8 cellular contexts compared by ENCODE assay signal in the genomic region with DNA sequence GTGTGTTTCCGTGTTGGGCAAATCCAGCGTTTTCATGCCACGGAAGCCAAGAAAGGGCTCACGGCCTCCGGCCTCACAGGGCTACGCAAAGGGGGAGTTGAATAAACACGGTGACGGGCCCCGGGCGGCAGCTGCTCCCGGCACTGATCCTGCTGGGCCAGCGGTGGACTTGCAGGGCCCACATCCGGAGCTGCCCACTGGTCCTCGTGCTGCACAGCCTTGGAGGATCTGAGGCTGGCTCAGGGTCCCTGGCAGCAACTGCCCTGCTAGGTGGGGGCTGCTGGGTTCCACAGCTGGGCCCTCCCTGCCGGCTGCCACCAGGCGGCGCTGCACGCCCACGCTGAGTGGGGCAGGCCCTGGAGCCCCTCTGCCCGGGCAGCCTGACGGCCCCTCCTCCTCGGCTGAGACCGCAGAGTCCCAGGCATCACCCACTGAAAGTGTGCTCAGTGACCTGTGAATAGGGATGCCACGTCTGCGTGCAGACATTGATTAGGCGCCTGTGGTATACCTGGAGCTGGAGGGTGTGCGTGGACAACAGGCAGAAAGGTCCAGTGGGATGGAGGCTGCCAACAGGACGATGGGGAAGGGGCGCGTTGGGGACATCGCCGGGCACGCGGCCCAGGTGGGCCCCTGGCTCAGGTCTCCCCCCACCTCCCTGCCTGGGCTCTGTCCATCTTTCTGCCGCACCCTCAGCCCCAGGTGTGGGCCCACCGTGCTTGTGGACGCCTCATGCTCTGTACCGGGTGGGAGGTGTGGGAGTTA. TPM values are rescaled to one million over a fixed set of nuclear protein-coding genes. Genes with fewer than 3 reads are reported as not detected.
DNase-seq lines count a peak whose midpoint lies in the region; ATAC-seq, FAIRE-seq and TF ChIP-seq lines count a peak whose summit lies in the region.

No MANE protein-coding gene starts in this region.

- peaks cover 8% of the 10 kb centered on the region for H3K4me1 Mint-ChIP-seq in activated naive CD4-positive, alpha-beta T cell treated with anti-CD3 and anti-CD28 coated beads, Interleukin-2, amount 10 ng/mL, durations not matched to agents 7 days and 5 days

- H3K4me1 ChIP-seq in cardiac muscle cell (ENCODE audit: low read depth) (peaks cover 2% of the 10 kb centered on the region), spleen (peaks cover 15 to 35% (median 27%) of the 10 kb centered on the region in 6 donors)

- TF ChIP-seq POLR2A in spleen (IDR thresholded peaks at IDR 0.05) = no peak

- H3K36me3 ChIP-seq in cardiac muscle cell (peaks cover 11% of the 10 kb centered on the region), spleen (peaks cover 6 to 45% (median 42%) of the 10 kb centered on the region in 6 donors)

- no peak overlapping the region for H3K4me3 Mint-ChIP-seq in activated naive CD4-positive, alpha-beta T cell treated with anti-CD3 and anti-CD28 coated beads, Interleukin-2, amount 10 ng/mL, durations not matched to agents 7 days and 5 days

- H3K27ac Mint-ChIP-seq in activated naive CD4-positive, alpha-beta T cell treated with anti-CD3 and anti-CD28 coated beads, Interleukin-2, amount 10 ng/mL, durations not matched to agents 7 days and 5 days = no peak overlapping the region

- peaks cover 11% of the 10 kb centered on the region for H3K27me3 ChIP-seq in cardiac muscle cell
- H3K27me3 ChIP-seq in spleen (replicated peaks in 1 of 7) = peaks cover 0 to 59% (median 26%) of the 10 kb centered on the region in 7 donors

- DNase-seq in NOMO-1 treated with dmso at 0.1 percent for 144 hours (lab: John Stamatoyannopoulos, UW; ENCODE audit: unreplicated experiment) (peak; percentile 34), NOMO-1 (lab: John Stamatoyannopoulos, UW; ENCODE audit: unreplicated experiment in 2 of 2) (no peak), RWPE1 (ENCODE audit: low spot score) (no peak), cardiac muscle cell (ENCODE audit: low read depth in 1 of 2, low spot score in 1 of 2) (peak; percentile 66 to 79), spleen (peak; percentile 89), RCC 7860 (ENCODE audit: low spot score) (no peak)
- DNase-seq in activated naive CD4-positive, alpha-beta T cell treated with anti-CD3 and anti-CD28 coated beads, Interleukin-2, amount 10 ng/mL, durations not matched to agents 7 days and 5 days = peak; percentile 75

- ATAC-seq in HG03457 (IDR thresholded peaks at IDR 0.05; ENCODE audit: unreplicated experiment) = no peak

- peaks cover 30% of the 10 kb centered on the region for H3K27me3 Mint-ChIP-seq in activated naive CD4-positive, alpha-beta T cell treated with anti-CD3 and anti-CD28 coated beads, Interleukin-2, amount 10 ng/mL, durations not matched to agents 7 days and 5 days

- POLR2A ChIA-PET in RWPE1 (lab: Yijun Ruan, JAX; ENCODE audit: low non-redundant PET) = no interaction called here

- H3K4me3 ChIP-seq in cardiac muscle cell = no peak overlapping the region
- H3K4me3 ChIP-seq in spleen = no peak overlapping the region

- CTCF ChIA-PET in RWPE1 (lab: Yijun Ruan, JAX) = interaction anchor here (0.6 to 1.5 kb wide), 10 partner anchors 8 to 216 kb away, joined by 3 to 8 read pairs (median 4); partner anchors contain the start of gene BSG
- CTCF ChIA-PET in activated naive CD4-positive, alpha-beta T cell treated with anti-CD3 and anti-CD28 coated beads, Interleukin-2, amount 10 ng/mL, durations not matched to agents 7 days and 5 days (lab: Charles Lee) = interaction anchor here (0.6 to 2.2 kb wide), 13 partner anchors 8 to 153 kb away, joined by 3 to 13 read pairs (median 3); partner anchors contain the start of gene CDC34

- peaks cover 4% of the 10 kb centered on the region for H3K36me3 Mint-ChIP-seq in activated naive CD4-positive, alpha-beta T cell treated with anti-CD3 and anti-CD28 coated beads, Interleukin-2, amount 10 ng/mL, durations not matched to agents 7 days and 5 days

- H3K9me3 Mint-ChIP-seq in activated naive CD4-positive, alpha-beta T cell treated with anti-CD3 and anti-CD28 coated beads, Interleukin-2, amount 10 ng/mL, durations not matched to agents 7 days and 5 days = no peaks in the 10 kb centered on the region

- H3K9me3 ChIP-seq in cardiac muscle cell (ENCODE audit: low read depth) = no peaks in the 10 kb centered on the region
- no peaks in the 10 kb centered on the region for H3K9me3 ChIP-seq in spleen

- intact Hi-C loops in spleen (cut with DNase I; ENCODE audit: low total_unique reads) = loop anchor here (10.0 kb wide), 1 partner anchor 150 kb away; no protein-coding TSS in a partner anchor

- no peak for FAIRE-seq in RCC 7860 (lab: Jason Lieb, UNC)

- peak; percentile 89 for TF ChIP-seq CTCF in RWPE1 (conservative IDR thresholded peaks at IDR 0.05; ENCODE audit: low read depth)
- peak; percentile 97 for TF ChIP-seq CTCF in cardiac muscle cell (IDR thresholded peaks at IDR 0.05; ENCODE audit: low read depth, low read length)
- peak; percentile 77 to 94 (median 89) for TF ChIP-seq CTCF in spleen (IDR thresholded peaks at IDR 0.05 in 8 of 11, conservative IDR thresholded peaks at IDR 0.05 in 3 of 11)

- H3K27ac ChIP-seq in RWPE1 (peak overlapping the region; percentile 56), cardiac muscle cell (no peak overlapping the region), spleen (no peak overlapping the region)

- WGBS in spleen, 5 donors = 34 to 54% (median 39%) methylated on average over 21 to 38 of the region's 38 CpGs

RNA-seq across cellular contexts. Expression of gene HCN2, which starts 5.3 kb away (rescaled TPM):
- 1.0 and 2.3 TPM in 2 replicates for total RNA-seq in cardiac muscle cell
- 0.34 and 0.46 TPM in 2 replicates for polyA plus RNA-seq in cardiac muscle cell
- total RNA-seq in spleen = 1 to 10 TPM in 1 of 7 donors, under 1 TPM in 4, not detected in 2; 0.19 to 1.1 (median 0.54) TPM
- polyA plus RNA-seq in spleen = under 1 TPM; 0.09 to 0.19 (median 0.11) TPM

RNA-seq across cellular contexts. Expression of gene BSG, which starts 12.0 kb away (rescaled TPM):
- total RNA-seq in cardiac muscle cell (826 and 1,015 TPM in 2 replicates), spleen (100 to 1,000 TPM; 180 to 307 (median 274) TPM)
- polyA plus RNA-seq in cardiac muscle cell (976 and 1,204 TPM in 2 replicates), spleen (100 to 1,000 TPM in 2 of 3 donors, 10 to 100 TPM in 1; 95.3 to 141 (median 139) TPM)

RNA-seq across cellular contexts. Expression of gene GZMM, which starts 40.6 kb away (rescaled TPM):
- total RNA-seq in cardiac muscle cell (not detected in 2 replicates), spleen (10 to 100 TPM in 4 of 7 donors, 1 to 10 TPM in 3; 3.9 to 19.5 (median 13.5) TPM)
- polyA plus RNA-seq in cardiac muscle cell (0.39 TPM in 1 of 2 replicates, not detected in the other), spleen (10 to 100 TPM in 2 of 3 donors, 1 to 10 TPM in 1; 9.4 to 19.1 (median 16.3) TPM)

RNA-seq across cellular contexts. Expression of gene POLRMT, which starts 48.9 kb away (rescaled TPM):
- total RNA-seq in cardiac muscle cell (82.6 and 121 TPM in 2 replicates), spleen (10 to 100 TPM; 28.6 to 55.6 (median 49.7) TPM)
- polyA plus RNA-seq in cardiac muscle cell (103 and 120 TPM in 2 replicates), spleen (100 to 1,000 TPM in 2 of 3 donors, 10 to 100 TPM in 1; 67.8 to 105 (median 102) TPM)

RNA-seq across cellular contexts. Expression of gene CDC34, which starts 52.9 kb away (rescaled TPM):
- total RNA-seq in cardiac muscle cell (205 and 247 TPM in 2 replicates), spleen (10 to 100 TPM; 36.5 to 52.4 (median 48.3) TPM)
- polyA plus RNA-seq in cardiac muscle cell (205 and 207 TPM in 2 replicates), spleen (10 to 100 TPM; 35.9 to 83.9 (median 68.7) TPM)

Comparison
In these comparisons a context has a peak if more than half of its experiments do, and no peak if none do; other contexts are left out.
1. DNase-seq: peak in NOMO-1 treated with dmso at 0.1 percent for 144 hours (single experiment), activated naive CD4-positive, alpha-beta T cell treated with anti-CD3 and anti-CD28 coated beads, Interleukin-2, amount 10 ng/mL, durations not matched to agents 7 days and 5 days (single experiment), cardiac muscle cell (2 of 2) and spleen (single experiment); none in NOMO-1 (0 of 2), RWPE1 (single experiment) and RCC 7860 (single experiment).
2. Peak in every context shown above with its lines, with median percentiles within 50 percentile points of each other: CTCF ChIP-seq.